Comparison of ENCODE assay signal across 23 cellular contexts in genomic region chr6:112332274-112332673, GRCh38. TPM values are rescaled to one million over a fixed set of nuclear protein-coding genes. Genes with fewer than 3 reads are reported as not detected.
DNase-seq lines count a peak whose midpoint lies in the region; ATAC-seq and TF ChIP-seq lines count a peak whose summit lies in the region.
"Had no signal": no experiment of that assay in that cellular context is flagged by ENCODE, and none has a peak within 500 bp of the region (broad histone marks: within the 10 kb centered on the region; RNA-seq: fewer than 3 reads in every experiment).

No MANE protein-coding gene starts in this region.

- H3K27ac ChIP-seq in gastroesophageal sphincter, result no peak overlapping the region
- H3K27ac ChIP-seq: neutrophil had no signal

- TF ChIP-seq CTCF in AG04449 (IDR thresholded peaks at IDR 0.05; ENCODE audit: insufficient read depth, low read length, missing control alignments), result no peak
- TF ChIP-seq CTCF in GM13977 (IDR thresholded peaks at IDR 0.05; ENCODE audit: extremely low read depth, insufficient read depth, missing control alignments), result no peak
- no peak for TF ChIP-seq CTCF in gastroesophageal sphincter (IDR thresholded peaks at IDR 0.05)

- POLR2A ChIA-PET in AG04449 (lab: Yijun Ruan, JAX), result no interaction called here

- DNase-seq in AG04449 (ENCODE audit: low read depth, low spot score) (peak; percentile 55), GM03348 (ENCODE audit: low spot score) (peak; percentile 55), fibroblast of gingiva (ENCODE audit: low read depth) (peak; percentile 84), GM13977 (ENCODE audit: low spot score) (no peak), amniotic stem cell (lab: John Stamatoyannopoulos, UW) (no peak)
- DNase-seq: activated B cell treated with CpG ODN at 0.5 μM for 24 hours; activated naive CD4-positive, alpha-beta T cell treated with Interleukin-2 at 50 U/mL for 16 hours; activated T-cell treated with anti-CD3 and anti-CD28 coated beads, Interleukin-2, amount 50 U/mL, for 1 hour; anterior cingulate cortex; CD8-positive, alpha-beta memory T cell; NCI-H1694; NCI-H69; substantia nigra had no signal

- 90 to 94% methylated on average over 4 of the region's 4 CpGs for WGBS in gastroesophageal sphincter (ENCODE audit: low coverage in 1 of 2), 2 donors

- ATAC-seq in HG03045 (IDR thresholded peaks at IDR 0.05; ENCODE audit: unreplicated experiment) (no peak), gastroesophageal sphincter (no peak)
- ATAC-seq: K562, Right ventricle myocardium inferior had no signal

- H3K4me1 ChIP-seq in gastroesophageal sphincter, result peaks cover 0 to 24% (median 0%) of the 10 kb centered on the region in 3 donors

- no peak for TF ChIP-seq POLR2A in gastroesophageal sphincter (IDR thresholded peaks at IDR 0.05)

- CTCF ChIA-PET in AG04449 (lab: Yijun Ruan, JAX), result interaction anchor here (1.3 kb wide), 1 partner anchor 151 kb away, joined by 4 read pairs; no protein-coding TSS in a partner anchor

- peaks cover 0 to 10% (median 0%) of the 10 kb centered on the region in 3 donors for H3K9me3 ChIP-seq in gastroesophageal sphincter
- H3K9me3 ChIP-seq: neutrophil had no signal

- TF ChIP-seq EP300 in gastroesophageal sphincter (IDR thresholded peaks at IDR 0.05), result no peak

- H3K4me3 ChIP-seq in AG04449 (ENCODE audit: low read depth, low read length), result no peak overlapping the region
- no peak overlapping the region for H3K4me3 ChIP-seq in gastroesophageal sphincter
- H3K4me3 ChIP-seq: K562, lung had no signal

- in situ Hi-C loops in GM13977 (cut with MboI; ENCODE audit: low pct_unique_long_range_greater_than_20kb, low sequenced_read_pairs, unreplicated experiment), result no loop called here

- H3K36me3 ChIP-seq in gastroesophageal sphincter, result no peaks in the 10 kb centered on the region
- H3K36me3 ChIP-seq: neutrophil had no signal

- H3K27me3 ChIP-seq in gastroesophageal sphincter, result no peaks in the 10 kb centered on the region
- H3K27me3 ChIP-seq: neutrophil had no signal

TF ChIP-seq in PFSK-1, 5 proteins besides CTCF, POLR2A, EP300 and RAD21:
- TF ChIP-seq POLR2AphosphoS5 (IDR thresholded peaks at IDR 0.05; ENCODE audit: low read depth, low read length) (peak; percentile 57), REST (IDR thresholded peaks at IDR 0.05; ENCODE audit: insufficient read depth in 1 of 2, low read depth in 2 of 2, low read length in 2 of 2) (peak in 1 of 2 experiments; percentile 63; a peak in 1 of 4 replicates), TAF1 (IDR thresholded peaks at IDR 0.05; ENCODE audit: borderline replicate concordance, insufficient read depth, low read length) (peak; percentile 47; the same call in 1 of the 2 replicates), FOXP2 (optimal IDR thresholded peaks at IDR 0.05; ENCODE audit: borderline replicate concordance, extremely low read depth, extremely low read length, insufficient read depth) (no peak), SIN3A (IDR thresholded peaks at IDR 0.05; ENCODE audit: borderline replicate concordance, insufficient read depth, low read length) (peak; percentile 90; the same call in 1 of the 2 replicates)

RNA-seq across cellular contexts. Expression of gene RFPL4B, which starts 14.9 kb away (rescaled TPM):
- polyA plus RNA-seq in PFSK-1 (2012; ENCODE audit: insufficient read length, low read depth), result not detected
- not detected for total RNA-seq in gastroesophageal sphincter
- total RNA-seq: activated B cell treated with CpG ODN at 0.5 μM for 24 hours; CD8-positive, alpha-beta memory T cell; epithelial cell of proximal tubule; kidney epithelial cell; lung; Right ventricle myocardium inferior had no signal
- polyA plus RNA-seq: CD8-positive, alpha-beta memory T cell; lung; urinary bladder had no signal

Comparison
In these comparisons a context has a peak if more than half of its experiments do, and no peak if none do; other contexts are left out.
1. DNase-seq: peak in AG04449 (single experiment), GM03348 (single experiment) and fibroblast of gingiva (single experiment); none in GM13977 (single experiment) and amniotic stem cell (single experiment).